ENCODE assay signal across 8 cellular contexts in genomic region chr12:108854055-108854452, GRCh38. TPM values are rescaled to one million over a fixed set of nuclear protein-coding genes. Genes with fewer than 3 reads are reported as not detected.
DNase-seq lines count a peak whose midpoint lies in the region; ATAC-seq and TF ChIP-seq lines count a peak whose summit lies in the region.

No MANE protein-coding gene starts in this region.

- H3K27me3 Mint-ChIP-seq in natural killer cell treated with Interleukin-12 subunit alpha and Interleukin-12 subunit beta and Interleukin-15 and Interleukin-18, amount 100 ng/mL, for 72 hours: no peaks in the 10 kb centered on the region

- peak overlapping the region; percentile 84 to 92 for H3K27ac Mint-ChIP-seq in natural killer cell treated with Interleukin-12 subunit alpha and Interleukin-12 subunit beta and Interleukin-15 and Interleukin-18, amount 100 ng/mL, for 72 hours

- DNase-seq in BJ (ENCODE audit: low read depth) (peak; percentile 60), choroid plexus epithelial cell (ENCODE audit: low read depth) (peak; percentile 93), NOMO-1 treated with DMSO at 0.1 percent for 48 hours (lab: John Stamatoyannopoulos, UW; ENCODE audit: unreplicated experiment) (no peak), amygdala (lab: John Stamatoyannopoulos, UW) (no peak), NCI-H774 (lab: John Stamatoyannopoulos, UW) (no peak)
- no peak for DNase-seq in natural killer cell treated with Interleukin-12 subunit alpha and Interleukin-12 subunit beta and Interleukin-15 and Interleukin-18, amount 100 ng/mL, for 72 hours (ENCODE audit: low spot score)

- H3K4me3 ChIP-seq in BJ (ENCODE audit: low read depth, low read length) (no peak overlapping the region), Loucy (ENCODE audit: low read length, poor library complexity, severe bottlenecking) (no peak overlapping the region), choroid plexus epithelial cell (ENCODE audit: low read depth, low read length) (peak overlapping the region; percentile 1)

- TF ChIP-seq CTCF in BJ (IDR thresholded peaks at IDR 0.05; ENCODE audit: insufficient read depth, low read depth, low read length) (peak; percentile 51), Loucy (conservative IDR thresholded peaks at IDR 0.05; ENCODE audit: low read length) (peak; percentile 52), choroid plexus epithelial cell (conservative IDR thresholded peaks at IDR 0.05; ENCODE audit: low read depth, low read length) (peak; percentile 56)

- CTCF ChIA-PET in BJ (lab: Yijun Ruan, JAX): no interaction called here

- peaks cover 52% of the 10 kb centered on the region for H3K79me2 ChIP-seq in Loucy (ENCODE audit: insufficient read depth, low read length)

- H3K4me3 Mint-ChIP-seq in natural killer cell treated with Interleukin-12 subunit alpha and Interleukin-12 subunit beta and Interleukin-15 and Interleukin-18, amount 100 ng/mL, for 72 hours: peak overlapping the region; percentile 99

- peaks cover 5% of the 10 kb centered on the region for H3K36me3 Mint-ChIP-seq in natural killer cell treated with Interleukin-12 subunit alpha and Interleukin-12 subunit beta and Interleukin-15 and Interleukin-18, amount 100 ng/mL, for 72 hours

- H3K27me3 ChIP-seq in BJ (ENCODE audit: control insufficient read depth, insufficient read depth, low read length) (no peaks in the 10 kb centered on the region), Loucy (ENCODE audit: insufficient read depth, low read length, poor library complexity, severe bottlenecking) (no peaks in the 10 kb centered on the region)

- peaks cover 1% of the 10 kb centered on the region for H3K36me3 ChIP-seq in BJ (ENCODE audit: control insufficient read depth, insufficient read depth, low read length)
- H3K36me3 ChIP-seq in Loucy (ENCODE audit: insufficient read depth, low read length): 0 out of 2 replicates have a peak, but pooled peaks cover under 1% of the 10 kb centered on the region

- H3K4me2 ChIP-seq in Loucy (ENCODE audit: low read depth, low read length, poor library complexity, severe bottlenecking): peak overlapping the region; percentile 14

- ATAC-seq in natural killer cell treated with Interleukin-12 subunit alpha and Interleukin-12 subunit beta and Interleukin-15 and Interleukin-18, amount 100 ng/mL, for 72 hours: no peak
- ATAC-seq in HG03039 (IDR thresholded peaks at IDR 0.05; ENCODE audit: unreplicated experiment): no peak

- H3K9me3 Mint-ChIP-seq in natural killer cell treated with Interleukin-12 subunit alpha and Interleukin-12 subunit beta and Interleukin-15 and Interleukin-18, amount 100 ng/mL, for 72 hours: no peaks in the 10 kb centered on the region

- peaks cover 42% of the 10 kb centered on the region for H3K4me1 ChIP-seq in Loucy (ENCODE audit: insufficient read depth, low read length, poor library complexity, severe bottlenecking)

- peaks cover 16% of the 10 kb centered on the region for H4K20me1 ChIP-seq in Loucy (ENCODE audit: insufficient read depth, low read length, poor library complexity, severe bottlenecking)

- POLR2A ChIA-PET in BJ (lab: Charles Lee): no interaction called here

- peaks cover 3% of the 10 kb centered on the region; the same call in 1 of the 2 replicates for H3F3A ChIP-seq in Loucy (ENCODE audit: low read depth)

- H3K9me3 ChIP-seq in Loucy (ENCODE audit: insufficient read depth, low read depth, low read length): no peaks in the 10 kb centered on the region

- no peaks in the 10 kb centered on the region for H3K9me2 ChIP-seq in Loucy (replicated peaks; ENCODE audit: low read depth, low read length)

- no peak overlapping the region for H2AFZ ChIP-seq in Loucy (ENCODE audit: low read length)

- peaks cover 44 to 56% of the 10 kb centered on the region in 2 donors for H3K4me1 Mint-ChIP-seq in natural killer cell treated with Interleukin-12 subunit alpha and Interleukin-12 subunit beta and Interleukin-15 and Interleukin-18, amount 100 ng/mL, for 72 hours (ENCODE audit: low read depth in 2 of 2)

- no peak overlapping the region for H3K9ac ChIP-seq in Loucy (ENCODE audit: low read depth, low read length, poor library complexity, severe bottlenecking)

RNA-seq across cellular contexts. Expression of gene SSH1, which starts 3.3 kb away (rescaled TPM):
- 40.6 and 52.3 TPM in 2 replicates for polyA plus RNA-seq in BJ (2011; rRNA removed)
- 39.1 and 47.4 TPM in 2 replicates for polyA minus RNA-seq in BJ (2011; rRNA and poly(A)+ RNA removed)
- total RNA-seq in natural killer cell treated with Interleukin-12 subunit alpha and Interleukin-12 subunit beta and Interleukin-15 and Interleukin-18, amount 100 ng/mL, for 72 hours: 10 to 100 TPM; 40.5 to 73.9 TPM

RNA-seq across cellular contexts. Expression of gene DAO, which starts 25.8 kb away (rescaled TPM):
- not detected in 2 replicates for polyA plus RNA-seq in BJ (2011; rRNA removed)
- not detected in 2 replicates for polyA minus RNA-seq in BJ (2011; rRNA and poly(A)+ RNA removed)
- not detected for total RNA-seq in natural killer cell treated with Interleukin-12 subunit alpha and Interleukin-12 subunit beta and Interleukin-15 and Interleukin-18, amount 100 ng/mL, for 72 hours

Comparison
In these comparisons a context has a peak if more than half of its experiments do, and no peak if none do; other contexts are left out.
1. DNase-seq: peak in BJ (single experiment) and choroid plexus epithelial cell (single experiment); none in natural killer cell treated with Interleukin-12 subunit alpha and Interleukin-12 subunit beta and Interleukin-15 and Interleukin-18, amount 100 ng/mL, for 72 hours (single experiment), NOMO-1 treated with DMSO at 0.1 percent for 48 hours (single experiment), amygdala (0 of 56) and NCI-H774 (single experiment).
2. Peak in every context shown above with its lines, with median percentiles within 50 percentile points of each other: CTCF ChIP-seq.